ENCODE assay signal across 15 cellular contexts in genomic region chr11:92546089-92546488, GRCh38.
DNase-seq lines count a peak whose midpoint lies in the region; TF ChIP-seq lines count a peak whose summit lies in the region.
"Had no signal": no experiment of that assay in that cellular context is flagged by ENCODE, and none has a peak within 500 bp of the region (broad histone marks: within the 10 kb centered on the region; RNA-seq: fewer than 3 reads in every experiment).

No MANE protein-coding gene starts in this region.

- H3K9me3 Mint-ChIP-seq in H9 (no peaks in the 10 kb centered on the region), endodermal cell (no peaks in the 10 kb centered on the region), neural crest cell (no peaks in the 10 kb centered on the region), nephron progenitor cell (no peaks in the 10 kb centered on the region)
- H3K9me3 Mint-ChIP-seq: IgD-negative memory B cell had no signal

- no peak overlapping the region for H4K8ac ChIP-seq in H9 (replicated peaks; ENCODE audit: insufficient read length, low read depth, low read length)

- H3K79me1 ChIP-seq in H9 (ENCODE audit: insufficient read depth, low read depth, low read length, poor library complexity, severe bottlenecking): no peaks in the 10 kb centered on the region

- H3K23me2 ChIP-seq in H9 (ENCODE audit: insufficient read length, low read depth, low read length, poor library complexity, severe bottlenecking): no peaks in the 10 kb centered on the region

- peak overlapping the region; percentile 24 for H3K4me2 ChIP-seq in H9 (ENCODE audit: insufficient read depth, insufficient read length, low read length)
- H3K4me2 ChIP-seq: BLaER1 had no signal

- intact Hi-C loops in sigmoid colon (cut with DNase I) (no loop called here), adrenal gland (cut with DNase I) (no loop called here)

- no peaks in the 10 kb centered on the region for H3K36me3 ChIP-seq in endodermal cell (ENCODE audit: control insufficient read depth, insufficient read depth, low read length)
- H3K36me3 ChIP-seq in sigmoid colon: no peaks in the 10 kb centered on the region
- H3K36me3 ChIP-seq in adrenal gland (replicated peaks in 1 of 2): no peaks in the 10 kb centered on the region
- H3K36me3 ChIP-seq: BLaER1 had no signal

- H3T11ph ChIP-seq in H9 (ENCODE audit: low read length): no peak overlapping the region

- no peak overlapping the region for H3K18ac ChIP-seq in H9 (ENCODE audit: insufficient read length, low read depth, low read length)

- H4K20me1 ChIP-seq in H9 (ENCODE audit: control insufficient read depth, insufficient read depth, insufficient read length): no peaks in the 10 kb centered on the region
- H4K20me1 ChIP-seq: BLaER1 had no signal

- peaks cover 1% of the 10 kb centered on the region; the same call in 1 of the 2 replicates for H3K27me3 Mint-ChIP-seq in H9 (ENCODE audit: low read depth)
- peaks cover 18% of the 10 kb centered on the region for H3K27me3 Mint-ChIP-seq in endodermal cell (ENCODE audit: insufficient read depth)
- H3K27me3 Mint-ChIP-seq in neural crest cell (ENCODE audit: low read depth): no peaks in the 10 kb centered on the region
- H3K27me3 Mint-ChIP-seq in nephron progenitor cell (ENCODE audit: low read depth, poor library complexity): no peaks in the 10 kb centered on the region
- H3K27me3 Mint-ChIP-seq: IgD-negative memory B cell had no signal

- no peak overlapping the region for H2AFZ ChIP-seq in H9 (ENCODE audit: low read length)

- H3K36me3 Mint-ChIP-seq in H9 (ENCODE audit: insufficient read depth in 1 of 3, low read depth in 3 of 3) (no peaks in the 10 kb centered on the region; a peak in 1 of 7 replicates), endodermal cell (ENCODE audit: low read depth) (no peaks in the 10 kb centered on the region), neural crest cell (ENCODE audit: low read depth) (no peaks in the 10 kb centered on the region), nephron progenitor cell (ENCODE audit: low read depth) (peaks cover 21% of the 10 kb centered on the region)
- H3K36me3 Mint-ChIP-seq: CD8-positive, alpha-beta memory T cell; IgD-negative memory B cell had no signal

- H3K4me3 Mint-ChIP-seq in H9: peak overlapping the region in 1 of 2 experiments; percentile 24; a peak in 3 of 5 replicates
- H3K4me3 Mint-ChIP-seq in endodermal cell: no peak overlapping the region
- no peak overlapping the region for H3K4me3 Mint-ChIP-seq in neural crest cell
- H3K4me3 Mint-ChIP-seq in nephron progenitor cell: no peak overlapping the region
- H3K4me3 Mint-ChIP-seq: CD8-positive, alpha-beta memory T cell; IgD-negative memory B cell had no signal

- DNase-seq in H9: no peak
- DNase-seq in NCI-H526 (lab: John Stamatoyannopoulos, UW): peak; percentile 73 to 84
- no peak for DNase-seq in endodermal cell
- no peak for DNase-seq in neural crest cell (ENCODE audit: low read depth, low spot score)
- DNase-seq in nephron progenitor cell: no peak
- DNase-seq in sigmoid colon: no peak
- no peak for DNase-seq in adrenal gland
- DNase-seq: 8988T; AML-193; Caco-2; CD8-positive, alpha-beta memory T cell; DND-41; GDM1 had no signal

- H3K23ac ChIP-seq in H9 (ENCODE audit: insufficient read length, low read depth, low read length): no peak overlapping the region

- no peak overlapping the region for H2BK5ac ChIP-seq in H9 (ENCODE audit: insufficient read length, low read length)

- H3K4me1 Mint-ChIP-seq in H9: peaks cover 63% of the 10 kb centered on the region in 2 experiments
- H3K4me1 Mint-ChIP-seq in endodermal cell: peaks cover 24% of the 10 kb centered on the region
- peaks cover 11% of the 10 kb centered on the region for H3K4me1 Mint-ChIP-seq in neural crest cell
- peaks cover 15% of the 10 kb centered on the region for H3K4me1 Mint-ChIP-seq in nephron progenitor cell
- H3K4me1 Mint-ChIP-seq: CD8-positive, alpha-beta memory T cell; IgD-negative memory B cell had no signal

- H2AK5ac ChIP-seq in H9 (ENCODE audit: insufficient read length, low read length): no peak overlapping the region

- H3K9me3 ChIP-seq in H9 (ENCODE audit: control insufficient read depth, low read depth, low read length): no peaks in the 10 kb centered on the region
- H3K9me3 ChIP-seq in endodermal cell (ENCODE audit: control insufficient read depth, low read length): no peaks in the 10 kb centered on the region
- H3K9me3 ChIP-seq in sigmoid colon: no peaks in the 10 kb centered on the region
- H3K9me3 ChIP-seq in adrenal gland (replicated peaks in 1 of 3): no peaks in the 10 kb centered on the region
- H3K9me3 ChIP-seq: BLaER1, Caco-2 had no signal

- TF ChIP-seq EP300 in sigmoid colon (IDR thresholded peaks at IDR 0.05): no peak

- H3K27ac Mint-ChIP-seq in H9 (peak overlapping the region; percentile 4 to 91 (median 38); a peak in 4 of 7 replicates), endodermal cell (no peak overlapping the region), neural crest cell (ENCODE audit: unreplicated experiment) (peak overlapping the region; percentile 7), nephron progenitor cell (no peak overlapping the region)
- H3K27ac Mint-ChIP-seq: CD8-positive, alpha-beta memory T cell; IgD-negative memory B cell had no signal

- no peak overlapping the region for H2BK20ac ChIP-seq in H9 (ENCODE audit: low read depth, low read length, poor library complexity, severe bottlenecking)

- no peak overlapping the region for H2BK120ac ChIP-seq in H9 (ENCODE audit: low read depth, low read length, poor library complexity, severe bottlenecking)

- H3K27ac ChIP-seq in H9 (ENCODE audit: insufficient read length, low read depth, low read length) (no peak overlapping the region), endodermal cell (ENCODE audit: low read depth, low read length) (peak overlapping the region; percentile 52), sigmoid colon (no peak overlapping the region), adrenal gland (no peak overlapping the region)
- H3K27ac ChIP-seq: BLaER1 had no signal

- H3K4me1 ChIP-seq in H9 (ENCODE audit: insufficient read depth, low read length) (peaks cover 25% of the 10 kb centered on the region), endodermal cell (ENCODE audit: control insufficient read depth, insufficient read depth, low read length) (peaks cover 9% of the 10 kb centered on the region), sigmoid colon (no peaks in the 10 kb centered on the region), adrenal gland (replicated peaks in 1 of 2) (no peaks in the 10 kb centered on the region)
- H3K4me1 ChIP-seq: Caco-2 had no signal

- no peak overlapping the region for H2BK12ac ChIP-seq in H9 (ENCODE audit: insufficient read length, low read depth, low read length)

- no peak overlapping the region for H3K14ac ChIP-seq in H9 (ENCODE audit: insufficient read depth, low read length)

- H3K9ac ChIP-seq in H9 (ENCODE audit: extremely low read depth, insufficient read length, low read length) (no peak overlapping the region), endodermal cell (ENCODE audit: extremely low read depth, low read length, poor library complexity, severe bottlenecking) (no peak overlapping the region)
- H3K9ac ChIP-seq: BLaER1 had no signal

- no peak overlapping the region for H4K91ac ChIP-seq in H9 (ENCODE audit: insufficient read length, low read depth, low read length)

- H3K27me3 ChIP-seq in H9 (ENCODE audit: insufficient read depth, low read length) (no peaks in the 10 kb centered on the region), endodermal cell (ENCODE audit: control insufficient read depth, insufficient read depth, low read length, poor library complexity, severe bottlenecking) (no peaks in the 10 kb centered on the region), sigmoid colon (no peaks in the 10 kb centered on the region), adrenal gland (no peaks in the 10 kb centered on the region)
- H3K27me3 ChIP-seq: BLaER1 had no signal

- TF ChIP-seq CTCF in H9 (conservative IDR thresholded peaks at IDR 0.05): no peak
- no peak for TF ChIP-seq CTCF in endodermal cell (conservative IDR thresholded peaks at IDR 0.05)
- no peak for TF ChIP-seq CTCF in neural crest cell (conservative IDR thresholded peaks at IDR 0.05)
- TF ChIP-seq CTCF in nephron progenitor cell (IDR thresholded peaks at IDR 0.05): no peak
- no peak for TF ChIP-seq CTCF in sigmoid colon (IDR thresholded peaks at IDR 0.05)
- TF ChIP-seq CTCF in adrenal gland (IDR thresholded peaks at IDR 0.05): no peak

- H2BK15ac ChIP-seq in H9 (ENCODE audit: low read depth, low read length): no peak overlapping the region

- no peak overlapping the region for H3K4me3 ChIP-seq in endodermal cell (ENCODE audit: low read length)
- no peak overlapping the region for H3K4me3 ChIP-seq in sigmoid colon
- no peak overlapping the region for H3K4me3 ChIP-seq in adrenal gland
- H3K4me3 ChIP-seq: BLaER1 had no signal

- no CpG with 5 or more reads among the region's 4 CpGs for WGBS in H9 (ENCODE audit: extremely low coverage, insufficient read length, low lambda C conversion rate)
- WGBS in endodermal cell (ENCODE audit: insufficient coverage in 1 of 2, insufficient read length in 1 of 2), 2 experiments: 39 to 66% methylated on average over 3 to 4 of the region's 4 CpGs
- 70 to 76% methylated on average over 4 of the region's 4 CpGs for WGBS in sigmoid colon, 2 donors
- 51 to 67% (median 60%) methylated on average over 4 of the region's 4 CpGs for WGBS in adrenal gland, 4 donors

- TF ChIP-seq POLR2A in sigmoid colon (IDR thresholded peaks at IDR 0.05) (no peak), adrenal gland (IDR thresholded peaks at IDR 0.05) (no peak)

- H4K5ac ChIP-seq in H9 (ENCODE audit: insufficient read length, low read depth, low read length): no peak overlapping the region

- no peaks in the 10 kb centered on the region for H3K79me2 ChIP-seq in H9 (ENCODE audit: insufficient read depth, low read length)

- H3K4ac ChIP-seq in H9 (ENCODE audit: low read depth, low read length): no peak overlapping the region

- H3K56ac ChIP-seq in H9 (ENCODE audit: insufficient read length, low read depth, low read length): no peak overlapping the region

Comparison
In these comparisons a context has a peak if more than half of its experiments do, and no peak if none do; other contexts are left out.
1. DNase-seq: peak in NCI-H526 (2 of 2); none in H9 (single experiment), endodermal cell (single experiment), neural crest cell (single experiment), nephron progenitor cell (single experiment), sigmoid colon (single experiment) and adrenal gland (0 of 7).
2. H3K27ac Mint-ChIP-seq: peak in H9 (3 of 3) and neural crest cell (single experiment); none in endodermal cell (single experiment) and nephron progenitor cell (single experiment).